ENCODE assay signal across 18 cellular contexts in the genomic region with DNA sequence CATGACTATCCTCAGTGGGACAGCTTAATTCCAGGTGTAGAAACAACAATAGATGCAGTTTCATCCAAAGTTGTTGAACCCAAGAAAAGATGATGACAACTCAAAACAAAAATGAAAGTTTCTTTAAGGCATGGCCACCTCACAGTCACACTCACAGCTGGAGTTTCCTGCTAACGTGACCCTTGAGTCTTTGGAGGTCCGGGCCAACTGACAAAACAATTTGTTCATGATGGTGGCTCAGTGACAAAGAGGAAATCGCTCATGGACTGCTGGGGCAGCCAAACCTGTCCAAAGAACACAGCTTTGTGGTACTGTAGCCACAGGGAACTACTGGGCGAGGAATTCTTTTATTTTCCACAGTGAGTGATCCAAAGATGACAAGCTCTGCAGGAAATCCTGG.
DNase-seq lines count a peak whose midpoint lies in the region; ATAC-seq, FAIRE-seq and TF ChIP-seq lines count a peak whose summit lies in the region.
"Had no signal": no experiment of that assay in that cellular context is flagged by ENCODE, and none has a peak within 500 bp of the region (broad histone marks: within the 10 kb centered on the region; RNA-seq: fewer than 3 reads in every experiment).

No MANE protein-coding gene starts in this region.

- CTCF ChIA-PET in activated CD4-positive, alpha-beta memory T cell treated with anti-CD3 and anti-CD28 coated beads, Interleukin-2, amount 10 ng/mL, durations not matched to agents 7 days and 5 days (lab: Charles Lee), result no interaction called here
- CTCF ChIA-PET in activated CD4-positive, alpha-beta memory T cell treated with anti-CD3 and anti-CD28 coated beads for 36 hours (lab: Charles Lee), result no interaction called here

- peaks cover 3% of the 10 kb centered on the region for H3K9me3 Mint-ChIP-seq in activated CD4-positive, alpha-beta memory T cell treated with anti-CD3 and anti-CD28 coated beads, Interleukin-2, amount 10 ng/mL, durations not matched to agents 7 days and 5 days
- peaks cover 2% of the 10 kb centered on the region for H3K9me3 Mint-ChIP-seq in activated CD4-positive, alpha-beta memory T cell treated with anti-CD3 and anti-CD28 coated beads for 36 hours

- POLR2A ChIA-PET in activated CD4-positive, alpha-beta memory T cell treated with anti-CD3 and anti-CD28 coated beads, Interleukin-2, amount 10 ng/mL, durations not matched to agents 7 days and 5 days (lab: Charles Lee), result no interaction called here
- POLR2A ChIA-PET in activated CD4-positive, alpha-beta memory T cell treated with anti-CD3 and anti-CD28 coated beads for 36 hours (lab: Charles Lee), result no interaction called here

- H3K9me3 ChIP-seq in vagina, result no peaks in the 10 kb centered on the region
- H3K9me3 ChIP-seq: A549, lower lobe of right lung, neutrophil had no signal

- no peaks in the 10 kb centered on the region for H3K36me3 ChIP-seq in vagina
- H3K36me3 ChIP-seq: lower lobe of right lung, neutrophil had no signal

- H3K4me3 Mint-ChIP-seq in activated CD4-positive, alpha-beta memory T cell treated with anti-CD3 and anti-CD28 coated beads, Interleukin-2, amount 10 ng/mL, durations not matched to agents 7 days and 5 days, result no peak overlapping the region
- no peak overlapping the region for H3K4me3 Mint-ChIP-seq in activated CD4-positive, alpha-beta memory T cell treated with anti-CD3 and anti-CD28 coated beads for 36 hours
- H3K4me3 Mint-ChIP-seq: activated CD4-positive, alpha-beta T cell treated with anti-CD3 and anti-CD28 coated beads for 36 hours; activated T-helper 1 cell treated with anti-CD3 and anti-CD28 coated beads, Interleukin-12 subunit alpha, Interleukin-12 subunit beta, Interleukin-2, Interleukin-4 antibody, amounts not matched to agents 30 ng/mL and 10 ng/mL and 1 ng/mL, durations not matched to agents 14 hours and 24 hours and 36 hours; brain had no signal

- ATAC-seq in GM21786 (IDR thresholded peaks at IDR 0.05; ENCODE audit: unreplicated experiment) (no peak), HG03175 (IDR thresholded peaks at IDR 0.05; ENCODE audit: unreplicated experiment) (no peak)
- ATAC-seq: A549; activated CD4-positive, alpha-beta T cell treated with anti-CD3 and anti-CD28 coated beads for 36 hours; lower lobe of right lung had no signal

- peak; percentile 20 for DNase-seq in activated CD4-positive, alpha-beta memory T cell treated with anti-CD3 and anti-CD28 coated beads, Interleukin-2, amount 10 ng/mL, durations not matched to agents 7 days and 5 days
- no peak for DNase-seq in activated CD4-positive, alpha-beta memory T cell treated with anti-CD3 and anti-CD28 coated beads for 36 hours
- DNase-seq in RCC 7860 (ENCODE audit: low spot score), result peak; percentile 43
- peak; percentile 27 for DNase-seq in glomerular endothelial cell (ENCODE audit: extremely low read depth, low read depth, low spot score)
- peak; percentile 79 for DNase-seq in smooth muscle cell of the brain vasculature (ENCODE audit: low read depth, low spot score)
- DNase-seq in vagina (ENCODE audit: extremely low spot score in 2 of 2), result no peak
- DNase-seq: activated CD4-positive, alpha-beta T cell treated with anti-CD3 and anti-CD28 coated beads for 36 hours; hippocampal formation; lower lobe of right lung; NCI-H146; NCI-H510A treated with DMSO at 0.1 percent for 48 hours had no signal

- H3K36me3 Mint-ChIP-seq in activated CD4-positive, alpha-beta memory T cell treated with anti-CD3 and anti-CD28 coated beads, Interleukin-2, amount 10 ng/mL, durations not matched to agents 7 days and 5 days (ENCODE audit: low read depth), result no peaks in the 10 kb centered on the region
- H3K36me3 Mint-ChIP-seq in activated CD4-positive, alpha-beta memory T cell treated with anti-CD3 and anti-CD28 coated beads for 36 hours, result no peaks in the 10 kb centered on the region
- H3K36me3 Mint-ChIP-seq: brain had no signal

- no peak overlapping the region for H3K27ac ChIP-seq in vagina
- H3K27ac ChIP-seq: A549, lower lobe of right lung, neutrophil had no signal

- FAIRE-seq in RCC 7860 (lab: Jason Lieb, UNC), result no peak
- FAIRE-seq: A549, endometrium had no signal

- TF ChIP-seq CTCF in vagina (IDR thresholded peaks at IDR 0.05), result no peak

- no peaks in the 10 kb centered on the region for H3K4me1 ChIP-seq in vagina
- H3K4me1 ChIP-seq: lower lobe of right lung had no signal

- peaks cover 34% of the 10 kb centered on the region for H3K27me3 Mint-ChIP-seq in activated CD4-positive, alpha-beta memory T cell treated with anti-CD3 and anti-CD28 coated beads, Interleukin-2, amount 10 ng/mL, durations not matched to agents 7 days and 5 days
- H3K27me3 Mint-ChIP-seq in activated CD4-positive, alpha-beta memory T cell treated with anti-CD3 and anti-CD28 coated beads for 36 hours, result peaks cover 32% of the 10 kb centered on the region

- intact Hi-C loops in activated CD4-positive, alpha-beta memory T cell treated with anti-CD3 and anti-CD28 coated beads for 36 hours (cut with micrococcal nuclease), result no loop called here
- intact Hi-C loops in vagina (cut with DNase I), result no loop called here

- H3K27ac Mint-ChIP-seq in activated CD4-positive, alpha-beta memory T cell treated with anti-CD3 and anti-CD28 coated beads, Interleukin-2, amount 10 ng/mL, durations not matched to agents 7 days and 5 days, result no peak overlapping the region
- no peak overlapping the region for H3K27ac Mint-ChIP-seq in activated CD4-positive, alpha-beta memory T cell treated with anti-CD3 and anti-CD28 coated beads for 36 hours
- H3K27ac Mint-ChIP-seq: activated CD4-positive, alpha-beta T cell treated with anti-CD3 and anti-CD28 coated beads for 36 hours; activated T-helper 1 cell treated with anti-CD3 and anti-CD28 coated beads, Interleukin-12 subunit alpha, Interleukin-12 subunit beta, Interleukin-2, Interleukin-4 antibody, amounts not matched to agents 30 ng/mL and 10 ng/mL and 1 ng/mL, durations not matched to agents 14 hours and 24 hours and 36 hours; brain had no signal

- peaks cover 13% of the 10 kb centered on the region for H3K4me1 Mint-ChIP-seq in activated CD4-positive, alpha-beta memory T cell treated with anti-CD3 and anti-CD28 coated beads, Interleukin-2, amount 10 ng/mL, durations not matched to agents 7 days and 5 days
- H3K4me1 Mint-ChIP-seq in activated CD4-positive, alpha-beta memory T cell treated with anti-CD3 and anti-CD28 coated beads for 36 hours (ENCODE audit: low read depth), result no peaks in the 10 kb centered on the region
- H3K4me1 Mint-ChIP-seq: activated CD4-positive, alpha-beta T cell treated with anti-CD3 and anti-CD28 coated beads for 36 hours had no signal

- TF ChIP-seq POLR2A in vagina (IDR thresholded peaks at IDR 0.05), result no peak

- H3K27me3 ChIP-seq in vagina, result no peaks in the 10 kb centered on the region
- H3K27me3 ChIP-seq: neutrophil had no signal

- H3K4me3 ChIP-seq in vagina, result no peak overlapping the region
- H3K4me3 ChIP-seq: A549, lower lobe of right lung had no signal

Comparison
In these comparisons a context has a peak if more than half of its experiments do, and no peak if none do; other contexts are left out.
1. DNase-seq: peak in activated CD4-positive, alpha-beta memory T cell treated with anti-CD3 and anti-CD28 coated beads, Interleukin-2, amount 10 ng/mL, durations not matched to agents 7 days and 5 days (single experiment), RCC 7860 (single experiment), glomerular endothelial cell (single experiment) and smooth muscle cell of the brain vasculature (single experiment); none in activated CD4-positive, alpha-beta memory T cell treated with anti-CD3 and anti-CD28 coated beads for 36 hours (single experiment) and vagina (0 of 2).